In genomic region chr21:16134134-16134533, GRCh38 we compare ENCODE assay signal across 28 cellular contexts.
"Had no signal": no experiment of that assay in that cellular context is flagged by ENCODE, and none has a peak within 500 bp of the region (broad histone marks: within the 10 kb centered on the region; RNA-seq: fewer than 3 reads in every experiment).

No MANE protein-coding gene starts in this region.

- H3K9me3 ChIP-seq: esophagus squamous epithelium, right lobe of liver, SK-N-SH, thyroid gland, upper lobe of left lung had no signal

- DNase-seq: activated CD4-positive, alpha-beta T cell treated with anti-CD3 and anti-CD28 coated beads for 48 hours; activated CD4-positive, alpha-beta T cell treated with anti-CD3 and anti-CD28 coated beads, Interleukin-2, amount 50 U/mL, for 48 hours; activated CD8-positive, alpha-beta memory T cell treated with anti-CD3 and anti-CD28 coated beads for 24 hours; activated effector memory CD4-positive, alpha-beta T cell treated with Interleukin-2 at 50 U/mL for 16 hours; activated naive CD4-positive, alpha-beta T cell treated with Interleukin-2 at 50 U/mL for 16 hours; anterior cingulate cortex; dermis blood vessel endothelial cell; effector CD4-positive, alpha-beta T cell; esophagus squamous epithelium; islet precursor cell; left ventricle myocardium inferior; midbrain; naive thymus-derived CD4-positive, alpha-beta T cell; occipital lobe; right lobe of liver; SK-N-SH; stimulated activated CD4-positive, alpha-beta T cell treated with anti-CD3 and anti-CD28 coated beads, Interleukin-12 subunit alpha, Interleukin-12 subunit beta, amount 100 ng/mL, for 4 hours; stimulated activated CD4-positive, alpha-beta T cell treated with anti-CD3 and anti-CD28 coated beads, Interleukin-4, amount 100 ng/mL, for 1 hour; SW 1271; T-helper 9 cell; thyroid gland; upper lobe of left lung had no signal

- ATAC-seq: activated CD4-positive, CD25-positive, alpha-beta regulatory T cell treated with anti-CD3 and anti-CD28 coated beads, Interleukin-2, amount 50 U/mL, for 24 hours; gastroesophageal sphincter; naive thymus-derived CD4-positive, alpha-beta T cell; right lobe of liver had no signal

- H3K4me1 ChIP-seq: esophagus squamous epithelium, gastroesophageal sphincter, left ventricle myocardium inferior, right lobe of liver, thyroid gland, upper lobe of left lung had no signal

- H3K27ac ChIP-seq: epithelial cell of prostate, esophagus squamous epithelium, gastroesophageal sphincter, hepatocyte, left ventricle myocardium inferior, right lobe of liver, thyroid gland, upper lobe of left lung, VCaP had no signal

- H3K4me2 ChIP-seq: hepatocyte, SK-N-SH had no signal

- H3K27me3 ChIP-seq: esophagus squamous epithelium, gastroesophageal sphincter, hepatocyte, right lobe of liver, thyroid gland, upper lobe of left lung had no signal

- H2AFZ ChIP-seq: hepatocyte had no signal

- H3K4me3 ChIP-seq: esophagus squamous epithelium, gastroesophageal sphincter, hepatocyte, left ventricle myocardium inferior, right lobe of liver, skin epidermis, thyroid gland, upper lobe of left lung had no signal

- H3K79me2 ChIP-seq: hepatocyte had no signal

- H3K36me3 ChIP-seq: esophagus squamous epithelium, gastroesophageal sphincter, left ventricle myocardium inferior, right lobe of liver, thyroid gland, upper lobe of left lung had no signal

- H3K9ac ChIP-seq: SK-N-SH had no signal
